13 cellular contexts compared by ENCODE assay signal in genomic region chr11:102577182-102577581, GRCh38. TPM values are rescaled to one million over a fixed set of nuclear protein-coding genes. Genes with fewer than 3 reads are reported as not detected.
DNase-seq lines count a peak whose midpoint lies in the region; ATAC-seq and TF ChIP-seq lines count a peak whose summit lies in the region.
"Had no signal": no experiment of that assay in that cellular context is flagged by ENCODE, and none has a peak within 500 bp of the region (broad histone marks: within the 10 kb centered on the region; RNA-seq: fewer than 3 reads in every experiment).

No MANE protein-coding gene starts in this region.

- H3K27ac Mint-ChIP-seq in CD4-positive, alpha-beta memory T cell: peak overlapping the region in 4 of 7 donors; percentile 2 to 33 (median 16)

- peak; percentile 63 for ATAC-seq in GM21367 (IDR thresholded peaks at IDR 0.05; ENCODE audit: unreplicated experiment)
- ATAC-seq in Right ventricle myocardium superior (ENCODE audit: poor library complexity): no peak

- H3K36me3 Mint-ChIP-seq in CD4-positive, alpha-beta memory T cell: no peaks in the 10 kb centered on the region

- no peaks in the 10 kb centered on the region for H3K9me3 ChIP-seq in CD4-positive, alpha-beta memory T cell (ENCODE audit: control insufficient read depth in 1 of 2, low read length in 2 of 2)
- H3K9me3 ChIP-seq in ascending aorta: no peaks in the 10 kb centered on the region
- H3K9me3 ChIP-seq in left ventricle myocardium inferior (replicated peaks): no peaks in the 10 kb centered on the region

- no peaks in the 10 kb centered on the region for H3K27me3 ChIP-seq in CD4-positive, alpha-beta memory T cell (ENCODE audit: insufficient read depth, low read length)
- H3K27me3 ChIP-seq in ascending aorta: no peaks in the 10 kb centered on the region
- no peaks in the 10 kb centered on the region for H3K27me3 ChIP-seq in left ventricle myocardium inferior (ENCODE audit: low read depth)

- H3K4me1 ChIP-seq in CD4-positive, alpha-beta memory T cell (ENCODE audit: insufficient read depth, low read length): peaks cover 23% of the 10 kb centered on the region
- H3K4me1 ChIP-seq in ascending aorta (no peaks in the 10 kb centered on the region), left ventricle myocardium inferior (no peaks in the 10 kb centered on the region)

- in situ Hi-C loops in ACHN (cut with HindIII; ENCODE audit: low pct_ligation_motif_present, low pct_unique_long_range_greater_than_20kb, low sequenced_read_pairs): no loop called here

- POLR2A ChIA-PET in CD4-positive, alpha-beta memory T cell (lab: Charles Lee; ENCODE audit: partially characterized antibody): no interaction called here

- no peak overlapping the region for H3K27ac ChIP-seq in CD4-positive, alpha-beta memory T cell (ENCODE audit: low read depth, low read length)
- H3K27ac ChIP-seq in ascending aorta (no peak overlapping the region), left ventricle myocardium inferior (replicated peaks) (no peak overlapping the region)
- H3K27ac ChIP-seq: WERI-Rb-1 had no signal

- DNase-seq in CD4-positive, alpha-beta memory T cell: no peak
- peak; percentile 68 for DNase-seq in LHCN-M2 (ENCODE audit: low read depth)
- DNase-seq in fibroblast of gingiva (ENCODE audit: low read depth): peak; percentile 20
- no peak for DNase-seq in ascending aorta (ENCODE audit: low spot score in 2 of 2)
- DNase-seq in left ventricle myocardium inferior: no peak
- DNase-seq in Right ventricle myocardium superior: no peak
- no peak for DNase-seq in ACHN
- DNase-seq: islet precursor cell, NCI-H2081 treated with DMSO at 0.1 percent for 48 hours, WERI-Rb-1 had no signal

- TF ChIP-seq CTCF in ascending aorta (IDR thresholded peaks at IDR 0.05) (no peak), left ventricle myocardium inferior (IDR thresholded peaks at IDR 0.05; ENCODE audit: borderline replicate concordance) (no peak)

- peaks cover 18 to 30% (median 25%) of the 10 kb centered on the region in 4 donors for H3K4me1 Mint-ChIP-seq in CD4-positive, alpha-beta memory T cell

- CTCF ChIA-PET in CD4-positive, alpha-beta memory T cell (lab: Charles Lee; ENCODE audit: partially characterized antibody): interaction anchor here (1.2 kb wide), 1 partner anchor 35 kb away, joined by 6 read pairs; no protein-coding TSS in a partner anchor

- no peaks in the 10 kb centered on the region for H3K36me3 ChIP-seq in CD4-positive, alpha-beta memory T cell (ENCODE audit: insufficient read depth, low read length)
- H3K36me3 ChIP-seq in ascending aorta: no peaks in the 10 kb centered on the region
- no peaks in the 10 kb centered on the region for H3K36me3 ChIP-seq in left ventricle myocardium inferior
- H3K36me3 ChIP-seq: WERI-Rb-1 had no signal

- H3K4me3 Mint-ChIP-seq in CD4-positive, alpha-beta memory T cell: peak overlapping the region in 6 of 8 donors; percentile 1 to 69 (median 30)

- intact Hi-C loops in CD4-positive, alpha-beta memory T cell (cut with micrococcal nuclease): no loop called here
- intact Hi-C loops in ascending aorta (cut with DNase I) (no loop called here), left ventricle myocardium inferior (cut with micrococcal nuclease) (no loop called here), Right ventricle myocardium superior (cut with DNase I) (no loop called here)

- H3K27me3 Mint-ChIP-seq in CD4-positive, alpha-beta memory T cell: peaks cover 0 to under 1% of the 10 kb centered on the region in 2 donors

- peaks cover 0 to under 1% (median 0%) of the 10 kb centered on the region in 8 donors for H3K9me3 Mint-ChIP-seq in CD4-positive, alpha-beta memory T cell

- H3K4me3 ChIP-seq in CD4-positive, alpha-beta memory T cell (ENCODE audit: low read length in 2 of 2): no peak overlapping the region
- no peak overlapping the region for H3K4me3 ChIP-seq in ascending aorta
- no peak overlapping the region for H3K4me3 ChIP-seq in left ventricle myocardium inferior

RNA-seq across cellular contexts. Expression of gene MMP7, which starts 46.6 kb away (rescaled TPM):
- not detected for total RNA-seq in CD4-positive, alpha-beta memory T cell
- not detected for polyA plus RNA-seq in CD4-positive, alpha-beta memory T cell
- total RNA-seq in LHCN-M2 (2014; rRNA removed) (1.3 and 1.4 TPM in 2 replicates), ascending aorta (not detected), left ventricle myocardium inferior (not detected), Right ventricle myocardium superior (not detected)
- polyA plus RNA-seq in LHCN-M2 (2012): 0.17 TPM

RNA-seq across cellular contexts. Expression of gene MMP20, which starts 48.0 kb away (rescaled TPM):
- not detected for total RNA-seq in CD4-positive, alpha-beta memory T cell
- polyA plus RNA-seq in CD4-positive, alpha-beta memory T cell: not detected
- not detected in 2 replicates for total RNA-seq in LHCN-M2 (2014; rRNA removed)
- not detected for polyA plus RNA-seq in LHCN-M2 (2012)
- total RNA-seq in ascending aorta: not detected
- total RNA-seq in left ventricle myocardium inferior: not detected
- total RNA-seq in Right ventricle myocardium superior: not detected
- total RNA-seq: chondrocyte, Daoy had no signal

Comparison
In these comparisons a context has a peak if more than half of its experiments do, and no peak if none do; other contexts are left out.
1. DNase-seq: peak in LHCN-M2 (single experiment) and fibroblast of gingiva (single experiment); none in CD4-positive, alpha-beta memory T cell (0 of 5), ascending aorta (0 of 2), left ventricle myocardium inferior (single experiment), Right ventricle myocardium superior (single experiment) and ACHN (single experiment).